1 cellular context compared by ENCODE assay signal in the genomic region with DNA sequence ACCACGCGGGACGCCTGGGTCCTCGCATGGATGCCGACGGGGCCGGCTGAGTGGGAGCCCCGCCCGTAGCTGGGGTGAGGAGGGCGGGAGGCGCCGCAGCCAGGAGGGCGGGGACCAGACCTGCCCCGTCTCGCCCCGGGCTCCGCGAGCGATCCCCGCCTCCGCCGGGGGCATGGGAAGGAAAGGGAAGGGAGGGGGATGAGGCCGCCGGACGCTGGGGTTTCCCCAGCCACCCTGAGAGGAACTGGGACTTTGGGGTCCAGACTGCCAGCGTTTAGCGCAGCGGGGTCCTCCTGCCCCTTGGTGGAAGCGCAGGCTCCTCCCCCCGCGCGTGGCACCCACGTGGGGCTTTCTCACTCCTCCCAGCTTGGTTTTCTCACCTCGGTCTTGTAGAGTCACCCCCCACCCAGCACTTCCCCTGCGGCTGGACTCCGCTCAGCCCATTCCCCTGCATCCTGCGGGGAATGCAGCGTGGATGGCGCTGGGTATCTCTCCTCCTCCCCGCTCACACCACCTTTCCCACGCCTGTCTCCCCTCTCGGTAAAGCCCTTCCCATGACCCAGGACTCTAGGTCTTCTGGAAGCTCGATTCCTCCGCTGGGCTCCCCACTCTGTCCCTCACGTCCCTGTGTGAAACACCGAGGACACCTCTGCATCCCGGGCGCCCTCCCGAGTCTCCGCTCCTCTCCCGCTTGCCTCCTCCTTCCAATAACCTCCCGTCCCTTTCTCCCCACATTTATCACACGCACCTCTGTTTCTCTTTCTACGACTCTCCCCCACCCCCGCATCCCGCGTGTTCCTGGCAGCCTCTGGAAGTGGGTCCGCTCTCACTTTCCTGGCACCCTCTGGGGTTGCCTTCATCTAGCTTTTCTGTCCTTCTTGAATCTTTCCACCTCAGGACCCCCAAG.
TF ChIP-seq lines count a peak whose summit lies in the region.

No MANE protein-coding gene starts in this region.

TF ChIP-seq in GM12878, 131 proteins besides CTCF, POLR2A, EP300 and RAD21:
- TF ChIP-seq RAD51 (IDR thresholded peaks at IDR 0.05) (peak; percentile 85), ASH2L (IDR thresholded peaks at IDR 0.05; ENCODE audit: borderline replicate concordance, low read depth) (no peak), RB1 (IDR thresholded peaks at IDR 0.05; ENCODE audit: borderline replicate concordance) (no peak), EGR1 (IDR thresholded peaks at IDR 0.05; ENCODE audit: borderline replicate concordance in 1 of 2, low read depth in 2 of 2, low read length in 2 of 2) (peak in 1 of 2 experiments; percentile 74; a peak in 2 of 3 replicates), TAF1 (IDR thresholded peaks at IDR 0.05; ENCODE audit: borderline replicate concordance, low read depth, low read length) (peak; percentile 67; the same call in 1 of the 2 replicates), CREM (IDR thresholded peaks at IDR 0.05; ENCODE audit: low read depth) (peak; percentile 20; the same call in 1 of the 2 replicates), BHLHE40 (IDR thresholded peaks at IDR 0.05; ENCODE audit: borderline replicate concordance in 1 of 2, low read depth in 2 of 2, low read length in 1 of 2) (peak; percentile 84 to 89), FOXM1 (IDR thresholded peaks at IDR 0.05; ENCODE audit: low read depth, low read length) (no peak), PAX5 (IDR thresholded peaks at IDR 0.05; ENCODE audit: borderline replicate concordance, low read depth, low read length) (peak; percentile 36; the same call in 1 of the 2 replicates), IRF4 (IDR thresholded peaks at IDR 0.05; ENCODE audit: low read depth, low read length) (peak; percentile 83), RUNX3 (IDR thresholded peaks at IDR 0.05; ENCODE audit: low read length) (peak; percentile 42), GATAD2B (conservative IDR thresholded peaks at IDR 0.05; ENCODE audit: low read depth) (peak; percentile 61; the same call in 1 of the 2 replicates), BACH1 (IDR thresholded peaks at IDR 0.05; ENCODE audit: borderline replicate concordance) (peak; percentile 89; the same call in 1 of the 2 replicates), NBN (IDR thresholded peaks at IDR 0.05) (0 out of 2 replicates have a peak, but pooled peaks have one; percentile 33), JUNB (IDR thresholded peaks at IDR 0.05) (no peak), POLR2AphosphoS5 (IDR thresholded peaks at IDR 0.05; ENCODE audit: low read length) (peak; percentile 92), NRF1 (conservative IDR thresholded peaks at IDR 0.05; ENCODE audit: low read depth, low read length) (0 out of 2 replicates have a peak, but pooled peaks have one; percentile 14), TARDBP (IDR thresholded peaks at IDR 0.05; ENCODE audit: borderline replicate concordance) (0 out of 2 replicates have a peak, but pooled peaks have one; percentile 41), MTA2 (IDR thresholded peaks at IDR 0.05; ENCODE audit: low read depth) (peak; percentile 36; the same call in 1 of the 2 replicates), ETV6 (conservative IDR thresholded peaks at IDR 0.05 in 1 of 2, IDR thresholded peaks at IDR 0.05 in 1 of 2; ENCODE audit: borderline replicate concordance in 1 of 2, low read depth in 1 of 2) (0 out of 4 replicates have a peak, but pooled peaks of 1 of the 2 experiments have one; percentile 39), MXI1 (IDR thresholded peaks at IDR 0.05; ENCODE audit: low read depth, low read length) (0 out of 2 replicates have a peak, but pooled peaks have one; percentile 46), ZNF207 (IDR thresholded peaks at IDR 0.05; ENCODE audit: borderline replicate concordance) (no peak), POLR2AphosphoS2 (IDR thresholded peaks at IDR 0.05; ENCODE audit: low read depth, low read length) (peak; percentile 62; the same call in 1 of the 2 replicates), ZSCAN29 (IDR thresholded peaks at IDR 0.05) (no peak), ZNF384 (IDR thresholded peaks at IDR 0.05; ENCODE audit: borderline replicate concordance, low read depth, low read length) (no peak), BCL11A (IDR thresholded peaks at IDR 0.05; ENCODE audit: low read depth, low read length) (0 out of 2 replicates have a peak, but pooled peaks have one; percentile 30), HCFC1 (IDR thresholded peaks at IDR 0.05; ENCODE audit: low read length) (no peak), IKZF1 (conservative IDR thresholded peaks at IDR 0.05) (peak; percentile 94), IKZF2 (IDR thresholded peaks at IDR 0.05) (peak; percentile 71 to 76; a peak in 3 of 4 replicates), SREBF1 (IDR thresholded peaks at IDR 0.05; ENCODE audit: low read length) (no peak), TCF3 (IDR thresholded peaks at IDR 0.05; ENCODE audit: borderline replicate concordance, insufficient read depth, low read depth, low read length) (0 out of 2 replicates have a peak, but pooled peaks have one; percentile 5), EED (IDR thresholded peaks at IDR 0.05; ENCODE audit: low read depth) (peak; percentile 79), TCF12 (IDR thresholded peaks at IDR 0.05; ENCODE audit: low read depth, low read length) (0 out of 2 replicates have a peak, but pooled peaks have one; percentile 29), DPF2 (IDR thresholded peaks at IDR 0.05) (peak; percentile 60; the same call in 1 of the 2 replicates), CREB1 (IDR thresholded peaks at IDR 0.05; ENCODE audit: low read depth) (0 out of 2 replicates have a peak, but pooled peaks have one; percentile 42), SP1 (IDR thresholded peaks at IDR 0.05; ENCODE audit: low read depth, low read length) (peak; percentile 41), CHD1 (IDR thresholded peaks at IDR 0.05; ENCODE audit: low read depth, low read length) (0 out of 2 replicates have a peak, but pooled peaks have one; percentile 30), SPI1 (IDR thresholded peaks at IDR 0.05; ENCODE audit: borderline replicate concordance, insufficient read depth, low read depth, low read length) (peak; percentile 92), SMAD1 (IDR thresholded peaks at IDR 0.05; ENCODE audit: low read depth, partially characterized antibody) (no peak)
- TF ChIP-seq, protein P1, sequence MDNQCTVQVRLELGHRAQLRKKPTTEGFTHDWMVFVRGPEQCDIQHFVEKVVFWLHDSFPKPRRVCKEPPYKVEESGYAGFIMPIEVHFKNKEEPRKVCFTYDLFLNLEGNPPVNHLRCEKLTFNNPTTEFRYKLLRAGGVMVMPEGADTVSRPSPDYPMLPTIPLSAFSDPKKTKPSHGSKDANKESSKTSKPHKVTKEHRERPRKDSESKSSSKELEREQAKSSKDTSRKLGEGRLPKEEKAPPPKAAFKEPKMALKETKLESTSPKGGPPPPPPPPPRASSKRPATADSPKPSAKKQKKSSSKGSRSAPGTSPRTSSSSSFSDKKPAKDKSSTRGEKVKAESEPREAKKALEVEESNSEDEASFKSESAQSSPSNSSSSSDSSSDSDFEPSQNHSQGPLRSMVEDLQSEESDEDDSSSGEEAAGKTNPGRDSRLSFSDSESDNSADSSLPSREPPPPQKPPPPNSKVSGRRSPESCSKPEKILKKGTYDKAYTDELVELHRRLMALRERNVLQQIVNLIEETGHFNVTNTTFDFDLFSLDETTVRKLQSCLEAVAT (IDR thresholded peaks at IDR 0.05), result peak; percentile 33; the same call in 1 of the 2 replicates
- TF ChIP-seq, protein P2, sequence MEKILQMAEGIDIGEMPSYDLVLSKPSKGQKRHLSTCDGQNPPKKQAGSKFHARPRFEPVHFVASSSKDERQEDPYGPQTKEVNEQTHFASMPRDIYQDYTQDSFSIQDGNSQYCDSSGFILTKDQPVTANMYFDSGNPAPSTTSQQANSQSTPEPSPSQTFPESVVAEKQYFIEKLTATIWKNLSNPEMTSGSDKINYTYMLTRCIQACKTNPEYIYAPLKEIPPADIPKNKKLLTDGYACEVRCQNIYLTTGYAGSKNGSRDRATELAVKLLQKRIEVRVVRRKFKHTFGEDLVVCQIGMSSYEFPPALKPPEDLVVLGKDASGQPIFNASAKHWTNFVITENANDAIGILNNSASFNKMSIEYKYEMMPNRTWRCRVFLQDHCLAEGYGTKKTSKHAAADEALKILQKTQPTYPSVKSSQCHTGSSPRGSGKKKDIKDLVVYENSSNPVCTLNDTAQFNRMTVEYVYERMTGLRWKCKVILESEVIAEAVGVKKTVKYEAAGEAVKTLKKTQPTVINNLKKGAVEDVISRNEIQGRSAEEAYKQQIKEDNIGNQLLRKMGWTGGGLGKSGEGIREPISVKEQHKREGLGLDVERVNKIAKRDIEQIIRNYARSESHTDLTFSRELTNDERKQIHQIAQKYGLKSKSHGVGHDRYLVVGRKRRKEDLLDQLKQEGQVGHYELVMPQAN (conservative IDR thresholded peaks at IDR 0.05), result 0 out of 2 replicates have a peak, but pooled peaks have one; percentile 6
- TF ChIP-seq, protein P3, sequence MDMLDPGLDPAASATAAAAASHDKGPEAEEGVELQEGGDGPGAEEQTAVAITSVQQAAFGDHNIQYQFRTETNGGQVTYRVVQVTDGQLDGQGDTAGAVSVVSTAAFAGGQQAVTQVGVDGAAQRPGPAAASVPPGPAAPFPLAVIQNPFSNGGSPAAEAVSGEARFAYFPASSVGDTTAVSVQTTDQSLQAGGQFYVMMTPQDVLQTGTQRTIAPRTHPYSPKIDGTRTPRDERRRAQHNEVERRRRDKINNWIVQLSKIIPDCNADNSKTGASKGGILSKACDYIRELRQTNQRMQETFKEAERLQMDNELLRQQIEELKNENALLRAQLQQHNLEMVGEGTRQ (IDR thresholded peaks at IDR 0.05; ENCODE audit: borderline replicate concordance, low read depth, low read length), result peak; percentile 65
- TF ChIP-seq, protein P4, sequence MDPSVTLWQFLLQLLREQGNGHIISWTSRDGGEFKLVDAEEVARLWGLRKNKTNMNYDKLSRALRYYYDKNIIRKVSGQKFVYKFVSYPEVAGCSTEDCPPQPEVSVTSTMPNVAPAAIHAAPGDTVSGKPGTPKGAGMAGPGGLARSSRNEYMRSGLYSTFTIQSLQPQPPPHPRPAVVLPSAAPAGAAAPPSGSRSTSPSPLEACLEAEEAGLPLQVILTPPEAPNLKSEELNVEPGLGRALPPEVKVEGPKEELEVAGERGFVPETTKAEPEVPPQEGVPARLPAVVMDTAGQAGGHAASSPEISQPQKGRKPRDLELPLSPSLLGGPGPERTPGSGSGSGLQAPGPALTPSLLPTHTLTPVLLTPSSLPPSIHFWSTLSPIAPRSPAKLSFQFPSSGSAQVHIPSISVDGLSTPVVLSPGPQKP (IDR thresholded peaks at IDR 0.05; ENCODE audit: low read depth, low read length), result 0 out of 2 replicates have a peak, but pooled peaks have one; percentile 31
- TF ChIP-seq, protein P5, sequence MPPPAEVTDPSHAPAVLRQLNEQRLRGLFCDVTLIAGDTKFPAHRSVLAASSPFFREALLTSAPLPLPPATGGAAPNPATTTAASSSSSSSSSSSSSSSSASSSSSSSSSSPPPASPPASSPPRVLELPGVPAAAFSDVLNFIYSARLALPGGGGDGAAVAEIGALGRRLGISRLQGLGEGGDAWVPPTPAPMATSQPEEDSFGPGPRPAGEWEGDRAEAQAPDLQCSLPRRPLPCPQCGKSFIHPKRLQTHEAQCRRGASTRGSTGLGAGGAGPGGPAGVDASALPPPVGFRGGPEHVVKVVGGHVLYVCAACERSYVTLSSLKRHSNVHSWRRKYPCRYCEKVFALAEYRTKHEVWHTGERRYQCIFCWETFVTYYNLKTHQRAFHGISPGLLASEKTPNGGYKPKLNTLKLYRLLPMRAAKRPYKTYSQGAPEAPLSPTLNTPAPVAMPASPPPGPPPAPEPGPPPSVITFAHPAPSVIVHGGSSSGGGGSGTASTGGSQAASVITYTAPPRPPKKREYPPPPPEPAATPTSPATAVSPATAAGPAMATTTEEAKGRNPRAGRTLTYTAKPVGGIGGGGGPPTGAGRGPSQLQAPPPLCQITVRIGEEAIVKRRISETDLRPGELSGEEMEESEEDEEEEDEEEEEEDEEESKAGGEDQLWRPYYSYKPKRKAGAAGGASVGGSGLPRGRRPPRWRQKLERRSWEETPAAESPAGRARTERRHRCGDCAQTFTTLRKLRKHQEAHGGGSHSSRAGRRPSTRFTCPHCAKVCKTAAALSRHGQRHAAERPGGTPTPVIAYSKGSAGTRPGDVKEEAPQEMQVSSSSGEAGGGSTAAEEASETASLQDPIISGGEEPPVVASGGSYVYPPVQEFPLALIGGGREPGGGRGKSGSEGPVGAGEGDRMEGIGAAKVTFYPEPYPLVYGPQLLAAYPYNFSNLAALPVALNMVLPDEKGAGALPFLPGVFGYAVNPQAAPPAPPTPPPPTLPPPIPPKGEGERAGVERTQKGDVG (CRISPR knock-in tag; IDR thresholded peaks at IDR 0.05), result no peak
- TF ChIP-seq, protein P6, sequence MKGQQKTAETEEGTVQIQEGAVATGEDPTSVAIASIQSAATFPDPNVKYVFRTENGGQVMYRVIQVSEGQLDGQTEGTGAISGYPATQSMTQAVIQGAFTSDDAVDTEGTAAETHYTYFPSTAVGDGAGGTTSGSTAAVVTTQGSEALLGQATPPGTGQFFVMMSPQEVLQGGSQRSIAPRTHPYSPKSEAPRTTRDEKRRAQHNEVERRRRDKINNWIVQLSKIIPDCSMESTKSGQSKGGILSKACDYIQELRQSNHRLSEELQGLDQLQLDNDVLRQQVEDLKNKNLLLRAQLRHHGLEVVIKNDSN (IDR thresholded peaks at IDR 0.05; ENCODE audit: borderline replicate concordance, extremely low read length, insufficient read depth, low read depth, low read length), result peak; percentile 80
- TF ChIP-seq, protein P7, sequence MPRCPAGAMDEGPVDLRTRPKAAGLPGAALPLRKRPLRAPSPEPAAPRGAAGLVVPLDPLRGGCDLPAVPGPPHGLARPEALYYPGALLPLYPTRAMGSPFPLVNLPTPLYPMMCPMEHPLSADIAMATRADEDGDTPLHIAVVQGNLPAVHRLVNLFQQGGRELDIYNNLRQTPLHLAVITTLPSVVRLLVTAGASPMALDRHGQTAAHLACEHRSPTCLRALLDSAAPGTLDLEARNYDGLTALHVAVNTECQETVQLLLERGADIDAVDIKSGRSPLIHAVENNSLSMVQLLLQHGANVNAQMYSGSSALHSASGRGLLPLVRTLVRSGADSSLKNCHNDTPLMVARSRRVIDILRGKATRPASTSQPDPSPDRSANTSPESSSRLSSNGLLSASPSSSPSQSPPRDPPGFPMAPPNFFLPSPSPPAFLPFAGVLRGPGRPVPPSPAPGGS (IDR thresholded peaks at IDR 0.05; ENCODE audit: borderline replicate concordance, insufficient read depth, low read depth, low read length, poor library complexity, severe bottlenecking), result peak; percentile 23
- TF ChIP-seq, protein P8, sequence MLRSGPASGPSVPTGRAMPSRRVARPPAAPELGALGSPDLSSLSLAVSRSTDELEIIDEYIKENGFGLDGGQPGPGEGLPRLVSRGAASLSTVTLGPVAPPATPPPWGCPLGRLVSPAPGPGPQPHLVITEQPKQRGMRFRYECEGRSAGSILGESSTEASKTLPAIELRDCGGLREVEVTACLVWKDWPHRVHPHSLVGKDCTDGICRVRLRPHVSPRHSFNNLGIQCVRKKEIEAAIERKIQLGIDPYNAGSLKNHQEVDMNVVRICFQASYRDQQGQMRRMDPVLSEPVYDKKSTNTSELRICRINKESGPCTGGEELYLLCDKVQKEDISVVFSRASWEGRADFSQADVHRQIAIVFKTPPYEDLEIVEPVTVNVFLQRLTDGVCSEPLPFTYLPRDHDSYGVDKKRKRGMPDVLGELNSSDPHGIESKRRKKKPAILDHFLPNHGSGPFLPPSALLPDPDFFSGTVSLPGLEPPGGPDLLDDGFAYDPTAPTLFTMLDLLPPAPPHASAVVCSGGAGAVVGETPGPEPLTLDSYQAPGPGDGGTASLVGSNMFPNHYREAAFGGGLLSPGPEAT (IDR thresholded peaks at IDR 0.05; ENCODE audit: low read depth), result peak; percentile 73
